Comparison of ENCODE assay signal across 1 cellular context in genomic region chr9:84054341-84055010, GRCh38.
TF ChIP-seq lines count a peak whose summit lies in the region.

No MANE protein-coding gene starts in this region.

TF ChIP-seq in HepG2, 621 proteins besides CTCF, POLR2A, EP300 and RAD21 (continued from another document and continues in another):
- TF ChIP-seq IKZF4 (CRISPR knock-in tag; IDR thresholded peaks at IDR 0.05; ENCODE audit: borderline replicate concordance, low read depth, not compliant biosample characterization) (no peak), FOXC1 (CRISPR knock-in tag; IDR thresholded peaks at IDR 0.05; ENCODE audit: borderline replicate concordance) (no peak), TRIM24 (CRISPR knock-in tag; IDR thresholded peaks at IDR 0.05) (peak; percentile 90), HMG20B (CRISPR knock-in tag; conservative IDR thresholded peaks at IDR 0.05) (no peak), ZNF18 (CRISPR knock-in tag; IDR thresholded peaks at IDR 0.05; ENCODE audit: insufficient replicate concordance) (no peak), THAP11 (CRISPR knock-in tag; IDR thresholded peaks at IDR 0.05) (0 out of 2 replicates have a peak, but pooled peaks have one; percentile 41), SOX6 (IDR thresholded peaks at IDR 0.05) (no peak), SOX6 (CRISPR knock-in tag; IDR thresholded peaks at IDR 0.05) (peak; percentile 76), KAT8 (CRISPR knock-in tag; IDR thresholded peaks at IDR 0.05) (no peak), ZBTB33 (CRISPR knock-in tag; IDR thresholded peaks at IDR 0.05) (0 out of 2 replicates have a peak, but pooled peaks have one; percentile 20), CEBPB (IDR thresholded peaks at IDR 0.05; ENCODE audit: borderline replicate concordance, low read depth, low read length) (peak; percentile 63; the same call in 1 of the 2 replicates), MAFG (CRISPR knock-in tag; IDR thresholded peaks at IDR 0.05) (no peak), MIXL1 (CRISPR knock-in tag; IDR thresholded peaks at IDR 0.05) (peak; percentile 21; the same call in 1 of the 2 replicates), ZNF530 (CRISPR knock-in tag; IDR thresholded peaks at IDR 0.05; ENCODE audit: low read depth) (no peak), ZMYM4 (CRISPR knock-in tag; IDR thresholded peaks at IDR 0.05) (peak; percentile 47; the same call in 1 of the 2 replicates), SOX5 (CRISPR knock-in tag; IDR thresholded peaks at IDR 0.05; ENCODE audit: borderline replicate concordance) (peak; percentile 58; the same call in 1 of the 2 replicates), IKZF5 (CRISPR knock-in tag; IDR thresholded peaks at IDR 0.05) (0 out of 2 replicates have a peak, but pooled peaks have one; percentile 26), POGZ (CRISPR knock-in tag; IDR thresholded peaks at IDR 0.05) (peak; percentile 37; the same call in 1 of the 2 replicates), HNF4G (IDR thresholded peaks at IDR 0.05; ENCODE audit: borderline replicate concordance, low read depth, low read length) (0 out of 2 replicates have a peak, but pooled peaks have one; percentile 33), HNF4G (CRISPR knock-in tag; IDR thresholded peaks at IDR 0.05; ENCODE audit: borderline replicate concordance, low read depth) (no peak), ZBTB40 (IDR thresholded peaks at IDR 0.05) (no peak), ZBTB40 (CRISPR knock-in tag; IDR thresholded peaks at IDR 0.05) (no peak), TFAP4 (IDR thresholded peaks at IDR 0.05; ENCODE audit: borderline replicate concordance, low read depth) (peak; percentile 77), MED1 (CRISPR knock-in tag; IDR thresholded peaks at IDR 0.05) (peak; percentile 30; the same call in 1 of the 2 replicates), PCBP2 (optimal IDR thresholded peaks at IDR 0.05; ENCODE audit: low read depth, low read length, poor library complexity, severe bottlenecking) (no peak), SMAD3 (CRISPR knock-in tag; IDR thresholded peaks at IDR 0.05) (peak; percentile 32; the same call in 1 of the 2 replicates), NCOA2 (CRISPR knock-in tag; IDR thresholded peaks at IDR 0.05) (peak; percentile 35; the same call in 1 of the 2 replicates), ZNF644 (CRISPR knock-in tag; IDR thresholded peaks at IDR 0.05; ENCODE audit: low read depth) (peak; percentile 39; the same call in 1 of the 2 replicates)
- TF ChIP-seq, protein P1, sequence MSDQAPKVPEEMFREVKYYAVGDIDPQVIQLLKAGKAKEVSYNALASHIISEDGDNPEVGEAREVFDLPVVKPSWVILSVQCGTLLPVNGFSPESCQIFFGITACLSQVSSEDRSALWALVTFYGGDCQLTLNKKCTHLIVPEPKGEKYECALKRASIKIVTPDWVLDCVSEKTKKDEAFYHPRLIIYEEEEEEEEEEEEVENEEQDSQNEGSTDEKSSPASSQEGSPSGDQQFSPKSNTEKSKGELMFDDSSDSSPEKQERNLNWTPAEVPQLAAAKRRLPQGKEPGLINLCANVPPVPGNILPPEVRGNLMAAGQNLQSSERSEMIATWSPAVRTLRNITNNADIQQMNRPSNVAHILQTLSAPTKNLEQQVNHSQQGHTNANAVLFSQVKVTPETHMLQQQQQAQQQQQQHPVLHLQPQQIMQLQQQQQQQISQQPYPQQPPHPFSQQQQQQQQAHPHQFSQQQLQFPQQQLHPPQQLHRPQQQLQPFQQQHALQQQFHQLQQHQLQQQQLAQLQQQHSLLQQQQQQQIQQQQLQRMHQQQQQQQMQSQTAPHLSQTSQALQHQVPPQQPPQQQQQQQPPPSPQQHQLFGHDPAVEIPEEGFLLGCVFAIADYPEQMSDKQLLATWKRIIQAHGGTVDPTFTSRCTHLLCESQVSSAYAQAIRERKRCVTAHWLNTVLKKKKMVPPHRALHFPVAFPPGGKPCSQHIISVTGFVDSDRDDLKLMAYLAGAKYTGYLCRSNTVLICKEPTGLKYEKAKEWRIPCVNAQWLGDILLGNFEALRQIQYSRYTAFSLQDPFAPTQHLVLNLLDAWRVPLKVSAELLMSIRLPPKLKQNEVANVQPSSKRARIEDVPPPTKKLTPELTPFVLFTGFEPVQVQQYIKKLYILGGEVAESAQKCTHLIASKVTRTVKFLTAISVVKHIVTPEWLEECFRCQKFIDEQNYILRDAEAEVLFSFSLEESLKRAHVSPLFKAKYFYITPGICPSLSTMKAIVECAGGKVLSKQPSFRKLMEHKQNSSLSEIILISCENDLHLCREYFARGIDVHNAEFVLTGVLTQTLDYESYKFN (CRISPR knock-in tag; conservative IDR thresholded peaks at IDR 0.05) = peak; percentile 58
- TF ChIP-seq, protein P2, sequence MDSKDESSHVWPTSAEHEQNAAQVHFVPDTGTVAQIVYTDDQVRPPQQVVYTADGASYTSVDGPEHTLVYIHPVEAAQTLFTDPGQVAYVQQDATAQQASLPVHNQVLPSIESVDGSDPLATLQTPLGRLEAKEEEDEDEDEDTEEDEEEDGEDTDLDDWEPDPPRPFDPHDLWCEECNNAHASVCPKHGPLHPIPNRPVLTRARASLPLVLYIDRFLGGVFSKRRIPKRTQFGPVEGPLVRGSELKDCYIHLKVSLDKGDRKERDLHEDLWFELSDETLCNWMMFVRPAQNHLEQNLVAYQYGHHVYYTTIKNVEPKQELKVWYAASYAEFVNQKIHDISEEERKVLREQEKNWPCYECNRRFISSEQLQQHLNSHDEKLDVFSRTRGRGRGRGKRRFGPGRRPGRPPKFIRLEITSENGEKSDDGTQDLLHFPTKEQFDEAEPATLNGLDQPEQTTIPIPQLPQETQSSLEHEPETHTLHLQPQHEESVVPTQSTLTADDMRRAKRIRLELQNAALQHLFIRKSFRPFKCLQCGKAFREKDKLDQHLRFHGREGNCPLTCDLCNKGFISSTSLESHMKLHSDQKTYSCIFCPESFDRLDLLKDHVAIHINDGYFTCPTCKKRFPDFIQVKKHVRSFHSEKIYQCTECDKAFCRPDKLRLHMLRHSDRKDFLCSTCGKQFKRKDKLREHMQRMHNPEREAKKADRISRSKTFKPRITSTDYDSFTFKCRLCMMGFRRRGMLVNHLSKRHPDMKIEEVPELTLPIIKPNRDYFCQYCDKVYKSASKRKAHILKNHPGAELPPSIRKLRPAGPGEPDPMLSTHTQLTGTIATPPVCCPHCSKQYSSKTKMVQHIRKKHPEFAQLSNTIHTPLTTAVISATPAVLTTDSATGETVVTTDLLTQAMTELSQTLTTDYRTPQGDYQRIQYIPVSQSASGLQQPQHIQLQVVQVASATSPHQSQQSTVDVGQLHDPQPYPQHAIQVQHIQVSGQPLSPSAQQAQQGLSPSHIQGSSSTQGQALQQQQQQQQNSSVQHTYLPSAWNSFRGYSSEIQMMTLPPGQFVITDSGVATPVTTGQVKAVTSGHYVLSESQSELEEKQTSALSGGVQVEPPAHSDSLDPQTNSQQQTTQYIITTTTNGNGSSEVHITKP (CRISPR knock-in tag; IDR thresholded peaks at IDR 0.05; ENCODE audit: low read depth) = 0 out of 2 replicates have a peak, but pooled peaks have one; percentile 22
